Comparison of ENCODE assay signal across 8 cellular contexts in the genomic region with DNA sequence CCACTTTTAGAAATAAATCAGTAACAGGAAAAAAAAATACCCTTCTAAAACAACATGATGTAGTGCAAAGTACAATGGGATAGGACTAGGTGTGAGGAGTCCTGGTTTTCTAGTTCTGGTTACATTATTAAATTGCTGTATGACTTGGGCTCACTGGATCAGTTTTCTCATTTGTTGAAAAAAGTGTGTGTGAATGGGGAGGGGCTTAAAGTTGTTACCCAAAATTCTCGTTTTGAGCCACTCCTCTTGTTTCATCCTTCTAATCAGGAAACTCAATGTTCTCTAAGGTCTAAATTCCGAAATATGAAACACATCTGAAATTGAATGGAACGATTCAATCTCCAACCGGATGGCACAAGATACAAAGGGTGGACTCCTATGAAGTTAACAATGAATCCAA. TPM values are rescaled to one million over a fixed set of nuclear protein-coding genes. Genes with fewer than 3 reads are reported as not detected.
DNase-seq lines count a peak whose midpoint lies in the region; TF ChIP-seq lines count a peak whose summit lies in the region.

No MANE protein-coding gene starts in this region.

- H3K9me3 ChIP-seq in NT2/D1 (ENCODE audit: insufficient read depth, low read length) (no peaks in the 10 kb centered on the region), endocrine pancreas (ENCODE audit: control insufficient read depth, low read length) (no peaks in the 10 kb centered on the region), ovary (no peaks in the 10 kb centered on the region)

- no peak for TF ChIP-seq CTCF in ovary (IDR thresholded peaks at IDR 0.05)

- no peak for TF ChIP-seq EP300 in ovary (IDR thresholded peaks at IDR 0.05)

- 3 to 8% (median 5%) methylated on average over 4 of the region's 4 CpGs for WGBS in ovary, 3 donors

- H3K27me3 ChIP-seq in NT2/D1 (ENCODE audit: insufficient read depth, insufficient read length) (no peaks in the 10 kb centered on the region), endocrine pancreas (ENCODE audit: control insufficient read depth, insufficient read depth, low read length) (no peaks in the 10 kb centered on the region), ovary (no peaks in the 10 kb centered on the region)

- H3K27ac ChIP-seq in ovary: no peak overlapping the region

- DNase-seq in EL (peak; percentile 4), NT2/D1 (ENCODE audit: low read depth, low spot score) (no peak), ovary (no peak), LoVo (ENCODE audit: low spot score) (no peak), NCI-H187 (lab: John Stamatoyannopoulos, UW) (no peak), dermis blood vessel endothelial cell (no peak)
- no peak for DNase-seq in stimulated activated CD4-positive, alpha-beta T cell treated with anti-CD3 and anti-CD28 coated beads, Interleukin-12 subunit alpha, Interleukin-12 subunit beta, amount 100 ng/mL, for 4 hours

- intact Hi-C loops in ovary (cut with DNase I): loop anchor here in 1 of 4 donors (10.0 kb wide), 2 partner anchors 48 to 52 kb away; no protein-coding TSS in a partner anchor

- H3K9ac ChIP-seq in NT2/D1 (ENCODE audit: insufficient read length, low read depth): peak overlapping the region; percentile 2
- peak overlapping the region; percentile 38 for H3K9ac ChIP-seq in endocrine pancreas (ENCODE audit: control insufficient read depth, insufficient read depth, low read length)

- H3K4me1 ChIP-seq in NT2/D1 (ENCODE audit: insufficient read depth, insufficient read length): no peaks in the 10 kb centered on the region
- H3K4me1 ChIP-seq in endocrine pancreas (ENCODE audit: control insufficient read depth, insufficient read depth, low read length): peaks cover 34% of the 10 kb centered on the region
- H3K4me1 ChIP-seq in ovary (ENCODE audit: insufficient read depth): peaks cover 7% of the 10 kb centered on the region

- H3K4me3 ChIP-seq in NT2/D1 (ENCODE audit: insufficient read length, low read depth) (peak overlapping the region; percentile 86), endocrine pancreas (ENCODE audit: control insufficient read depth, insufficient read depth, low read length) (peak overlapping the region; percentile 79), ovary (peak overlapping the region; percentile 96)

- H3K36me3 ChIP-seq in NT2/D1 (ENCODE audit: insufficient read depth, insufficient read length, low read length) (no peaks in the 10 kb centered on the region), endocrine pancreas (ENCODE audit: control insufficient read depth, insufficient read depth, low read length) (no peaks in the 10 kb centered on the region), ovary (no peaks in the 10 kb centered on the region)

- TF ChIP-seq POLR2A in ovary (IDR thresholded peaks at IDR 0.05): no peak

RNA-seq across cellular contexts. Expression of a gene that starts 1.7 kb away (rescaled TPM):
- total RNA-seq in ovary (10 to 100 TPM; 36.8 to 71.5 (median 50.8) TPM), dermis blood vessel endothelial cell (12.4 and 19.8 TPM in 2 replicates)
- 10 to 100 TPM; 29.1 to 43.5 TPM for polyA plus RNA-seq in ovary
